10 cellular contexts compared by ENCODE assay signal in the genomic region with DNA sequence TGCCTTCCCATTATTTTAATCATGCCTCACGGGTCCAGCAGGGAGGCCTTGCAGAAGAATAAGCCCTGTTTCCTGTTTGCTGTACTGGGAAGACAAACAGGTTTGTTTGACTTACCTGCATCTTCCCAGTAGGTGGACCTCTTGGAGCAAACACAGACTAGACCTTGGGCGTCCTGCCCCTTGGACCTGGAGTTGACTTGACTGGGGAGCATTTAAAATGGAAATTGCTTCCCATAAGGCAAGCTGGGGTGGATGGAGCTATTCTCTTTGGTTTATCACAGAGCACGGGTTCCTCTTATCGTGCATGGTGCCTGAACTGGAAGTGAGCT.
DNase-seq lines count a peak whose midpoint lies in the region; ATAC-seq and TF ChIP-seq lines count a peak whose summit lies in the region.
"Had no signal": no experiment of that assay in that cellular context is flagged by ENCODE, and none has a peak within 500 bp of the region (broad histone marks: within the 10 kb centered on the region; RNA-seq: fewer than 3 reads in every experiment).

No MANE protein-coding gene starts in this region.

- H3K4me1 Mint-ChIP-seq in activated CD4-positive, alpha-beta T cell treated with anti-CD3 and anti-CD28 coated beads, Interleukin-2, amount 10 ng/mL, durations not matched to agents 7 days and 5 days, result peaks cover 8% of the 10 kb centered on the region

- POLR2A ChIA-PET in SK-N-SH (lab: Yijun Ruan, JAX), result no interaction called here
- POLR2A ChIA-PET in activated CD4-positive, alpha-beta T cell treated with anti-CD3 and anti-CD28 coated beads, Interleukin-2, amount 10 ng/mL, durations not matched to agents 7 days and 5 days (lab: Charles Lee), result no interaction called here

- H3K4me3 Mint-ChIP-seq in activated CD4-positive, alpha-beta T cell treated with anti-CD3 and anti-CD28 coated beads, Interleukin-2, amount 10 ng/mL, durations not matched to agents 7 days and 5 days, result no peak overlapping the region

- 42% methylated on average over 4 of the region's 4 CpGs for WGBS in SK-N-SH (ENCODE audit: low lambda C conversion rate)
- 10 to 14% methylated on average over 4 of the region's 4 CpGs for WGBS in body of pancreas, 2 donors
- 35% methylated on average over 4 of the region's 4 CpGs for WGBS in prostate gland

- TF ChIP-seq POLR2A in body of pancreas (IDR thresholded peaks at IDR 0.05) (no peak), prostate gland (IDR thresholded peaks at IDR 0.05) (no peak)

- no peaks in the 10 kb centered on the region for H3K27me3 ChIP-seq in SK-N-SH (ENCODE audit: insufficient read depth)
- no peaks in the 10 kb centered on the region for H3K27me3 ChIP-seq in body of pancreas
- H3K27me3 ChIP-seq in prostate gland (replicated peaks; ENCODE audit: insufficient read depth), result no peaks in the 10 kb centered on the region
- H3K27me3 ChIP-seq: gastroesophageal sphincter, vagina had no signal

- CTCF ChIA-PET in SK-N-SH (lab: Yijun Ruan, JAX), result interaction anchor here (1.2 to 1.4 kb wide), 3 partner anchors 10 to 883 kb away, joined by 3 to 6 read pairs (median 4); no protein-coding TSS in a partner anchor
- CTCF ChIA-PET in activated CD4-positive, alpha-beta T cell treated with anti-CD3 and anti-CD28 coated beads, Interleukin-2, amount 10 ng/mL, durations not matched to agents 7 days and 5 days (lab: Charles Lee), result interaction anchor here (0.6 to 2.1 kb wide), 4 partner anchors 10 to 567 kb away, joined by 3 to 8 read pairs (median 4); no protein-coding TSS in a partner anchor

- H3K9me3 Mint-ChIP-seq in activated CD4-positive, alpha-beta T cell treated with anti-CD3 and anti-CD28 coated beads, Interleukin-2, amount 10 ng/mL, durations not matched to agents 7 days and 5 days, result no peaks in the 10 kb centered on the region

- H3K27me3 Mint-ChIP-seq in activated CD4-positive, alpha-beta T cell treated with anti-CD3 and anti-CD28 coated beads, Interleukin-2, amount 10 ng/mL, durations not matched to agents 7 days and 5 days, result peaks cover 6% of the 10 kb centered on the region

- TF ChIP-seq CTCF in SK-N-SH (IDR thresholded peaks at IDR 0.05) (no peak), body of pancreas (IDR thresholded peaks at IDR 0.05) (peak in 5 of 7 experiments; percentile 12 to 68 (median 58)), prostate gland (IDR thresholded peaks at IDR 0.05) (peak in 3 of 4 experiments; percentile 41 to 66 (median 50))

- H3K27ac Mint-ChIP-seq in activated CD4-positive, alpha-beta T cell treated with anti-CD3 and anti-CD28 coated beads, Interleukin-2, amount 10 ng/mL, durations not matched to agents 7 days and 5 days, result no peak overlapping the region

- H3K27ac ChIP-seq in SK-N-SH (ENCODE audit: low read depth in 2 of 2, low read length in 1 of 2) (no peak overlapping the region), body of pancreas (peak overlapping the region in 3 of 4 donors; percentile 11 to 51 (median 49)), prostate gland (peak overlapping the region in 1 of 2 donors; percentile 57)
- H3K27ac ChIP-seq: gastroesophageal sphincter, vagina had no signal

- H3K4me2 ChIP-seq in SK-N-SH, result no peak overlapping the region

- no peak for TF ChIP-seq EP300 in SK-N-SH (IDR thresholded peaks at IDR 0.05; ENCODE audit: borderline replicate concordance in 1 of 2, low read depth in 1 of 2, low read length in 1 of 2)

- no peak for ATAC-seq in SK-N-SH treated with all-trans-retinoic acid at 6 μM for 48 hours
- ATAC-seq in body of pancreas, result peak; percentile 87
- ATAC-seq: gastroesophageal sphincter had no signal

- H3K4me1 ChIP-seq in SK-N-SH (ENCODE audit: control insufficient read depth in 1 of 2, insufficient read depth in 2 of 2, low read depth in 1 of 2, low read length in 1 of 2), result no peaks in the 10 kb centered on the region; a peak in 1 of 4 replicates
- peaks cover 18% of the 10 kb centered on the region for H3K4me1 ChIP-seq in body of pancreas
- no peaks in the 10 kb centered on the region for H3K4me1 ChIP-seq in prostate gland (replicated peaks)
- H3K4me1 ChIP-seq: gastroesophageal sphincter, vagina had no signal

- intact Hi-C loops in body of pancreas (cut with DNase I) (no loop called here), prostate gland (cut with DNase I) (no loop called here)

- no peaks in the 10 kb centered on the region for H3K36me3 Mint-ChIP-seq in activated CD4-positive, alpha-beta T cell treated with anti-CD3 and anti-CD28 coated beads, Interleukin-2, amount 10 ng/mL, durations not matched to agents 7 days and 5 days (ENCODE audit: low read depth)

- H4K20me1 ChIP-seq in SK-N-SH (ENCODE audit: insufficient read depth), result no peaks in the 10 kb centered on the region

- no peaks in the 10 kb centered on the region for H3F3A ChIP-seq in SK-N-SH (replicated peaks; ENCODE audit: insufficient read depth)

- H3K9me2 ChIP-seq in SK-N-SH, result no peaks in the 10 kb centered on the region

- no peak overlapping the region for H3K4me3 ChIP-seq in SK-N-SH (ENCODE audit: low read depth in 2 of 2, low read length in 1 of 2)
- H3K4me3 ChIP-seq in body of pancreas, result no peak overlapping the region
- H3K4me3 ChIP-seq in prostate gland, result no peak overlapping the region
- H3K4me3 ChIP-seq: gastroesophageal sphincter, vagina had no signal

- no peak overlapping the region for H3K9ac ChIP-seq in SK-N-SH

- H3K79me2 ChIP-seq in SK-N-SH (ENCODE audit: insufficient read depth), result no peaks in the 10 kb centered on the region

- peak; percentile 37 for TF ChIP-seq RAD21 in SK-N-SH (IDR thresholded peaks at IDR 0.05; ENCODE audit: low read length)

- H3K9me3 ChIP-seq in SK-N-SH, result no peaks in the 10 kb centered on the region
- no peaks in the 10 kb centered on the region for H3K9me3 ChIP-seq in body of pancreas
- no peaks in the 10 kb centered on the region for H3K9me3 ChIP-seq in prostate gland
- H3K9me3 ChIP-seq: gastroesophageal sphincter, vagina had no signal

- H3K36me3 ChIP-seq in SK-N-SH (replicated peaks in 1 of 2; ENCODE audit: control insufficient read depth in 1 of 2, insufficient read depth in 2 of 2, low read length in 1 of 2), result no peaks in the 10 kb centered on the region
- no peaks in the 10 kb centered on the region for H3K36me3 ChIP-seq in body of pancreas (replicated peaks in 1 of 2; ENCODE audit: insufficient read depth in 1 of 2, low read depth in 2 of 2)
- no peaks in the 10 kb centered on the region for H3K36me3 ChIP-seq in prostate gland
- H3K36me3 ChIP-seq: gastroesophageal sphincter, vagina had no signal

- H2AFZ ChIP-seq in SK-N-SH (ENCODE audit: low read depth), result no peak overlapping the region

- DNase-seq in SK-N-SH, result no peak
- DNase-seq in NCI-H1930 (lab: John Stamatoyannopoulos, UW), result peak; percentile 71 to 80
- peak; percentile 57 to 82 (median 76) for DNase-seq in body of pancreas
- DNase-seq in prostate gland (ENCODE audit: low spot score), result peak; percentile 77
- no peak for DNase-seq in activated CD4-positive, alpha-beta T cell treated with anti-CD3 and anti-CD28 coated beads, Interleukin-2, amount 10 ng/mL, durations not matched to agents 7 days and 5 days
- DNase-seq in germinal center (ENCODE audit: low spot score), result no peak
- no peak for DNase-seq in RKO (ENCODE audit: low spot score)

TF ChIP-seq in SK-N-SH, 30 proteins besides CTCF, POLR2A, EP300 and RAD21:
- TF ChIP-seq SIN3A (IDR thresholded peaks at IDR 0.05; ENCODE audit: borderline replicate concordance, low read depth, low read length) (no peak), SMC3 (IDR thresholded peaks at IDR 0.05; ENCODE audit: low read depth, low read length) (no peak)
- TF ChIP-seq, protein P1, sequence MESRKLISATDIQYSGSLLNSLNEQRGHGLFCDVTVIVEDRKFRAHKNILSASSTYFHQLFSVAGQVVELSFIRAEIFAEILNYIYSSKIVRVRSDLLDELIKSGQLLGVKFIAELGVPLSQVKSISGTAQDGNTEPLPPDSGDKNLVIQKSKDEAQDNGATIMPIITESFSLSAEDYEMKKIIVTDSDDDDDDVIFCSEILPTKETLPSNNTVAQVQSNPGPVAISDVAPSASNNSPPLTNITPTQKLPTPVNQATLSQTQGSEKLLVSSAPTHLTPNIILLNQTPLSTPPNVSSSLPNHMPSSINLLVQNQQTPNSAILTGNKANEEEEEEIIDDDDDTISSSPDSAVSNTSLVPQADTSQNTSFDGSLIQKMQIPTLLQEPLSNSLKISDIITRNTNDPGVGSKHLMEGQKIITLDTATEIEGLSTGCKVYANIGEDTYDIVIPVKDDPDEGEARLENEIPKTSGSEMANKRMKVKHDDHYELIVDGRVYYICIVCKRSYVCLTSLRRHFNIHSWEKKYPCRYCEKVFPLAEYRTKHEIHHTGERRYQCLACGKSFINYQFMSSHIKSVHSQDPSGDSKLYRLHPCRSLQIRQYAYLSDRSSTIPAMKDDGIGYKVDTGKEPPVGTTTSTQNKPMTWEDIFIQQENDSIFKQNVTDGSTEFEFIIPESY (IDR thresholded peaks at IDR 0.05; ENCODE audit: borderline replicate concordance, low read depth), result no peak

TF ChIP-seq in SK-N-SH treated with all-trans-retinoic acid at 6 μM for 48 hours, 23 proteins besides CTCF, POLR2A, EP300 and RAD21:
- no peak for TF ChIP-seq ZC3H10 (CRISPR knock-in tag; IDR thresholded peaks at IDR 0.05)
- TF ChIP-seq CSDC2 (CRISPR knock-in tag; IDR thresholded peaks at IDR 0.05), result no peak
- TF ChIP-seq, protein P2, sequence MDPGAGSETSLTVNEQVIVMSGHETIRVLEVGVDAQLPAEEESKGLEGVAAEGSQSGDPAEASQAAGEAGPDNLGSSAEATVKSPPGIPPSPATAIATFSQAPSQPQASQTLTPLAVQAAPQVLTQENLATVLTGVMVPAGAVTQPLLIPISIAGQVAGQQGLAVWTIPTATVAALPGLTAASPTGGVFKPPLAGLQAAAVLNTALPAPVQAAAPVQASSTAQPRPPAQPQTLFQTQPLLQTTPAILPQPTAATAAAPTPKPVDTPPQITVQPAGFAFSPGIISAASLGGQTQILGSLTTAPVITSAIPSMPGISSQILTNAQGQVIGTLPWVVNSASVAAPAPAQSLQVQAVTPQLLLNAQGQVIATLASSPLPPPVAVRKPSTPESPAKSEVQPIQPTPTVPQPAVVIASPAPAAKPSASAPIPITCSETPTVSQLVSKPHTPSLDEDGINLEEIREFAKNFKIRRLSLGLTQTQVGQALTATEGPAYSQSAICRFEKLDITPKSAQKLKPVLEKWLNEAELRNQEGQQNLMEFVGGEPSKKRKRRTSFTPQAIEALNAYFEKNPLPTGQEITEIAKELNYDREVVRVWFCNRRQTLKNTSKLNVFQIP (CRISPR knock-in tag; IDR thresholded peaks at IDR 0.05; ENCODE audit: borderline replicate concordance, low read depth), result no peak
- TF ChIP-seq ZFP30 (CRISPR knock-in tag; IDR thresholded peaks at IDR 0.05), result no peak
- no peak for TF ChIP-seq ARNTL (CRISPR knock-in tag; IDR thresholded peaks at IDR 0.05; ENCODE audit: borderline replicate concordance, low read depth)
- no peak for TF ChIP-seq OSR1 (CRISPR knock-in tag; IDR thresholded peaks at IDR 0.05)
- no peak for TF ChIP-seq GLIS3 (CRISPR knock-in tag; IDR thresholded peaks at IDR 0.05)
- TF ChIP-seq ZNF8 (CRISPR knock-in tag; IDR thresholded peaks at IDR 0.05), result no peak
- TF ChIP-seq TOX (CRISPR knock-in tag; IDR thresholded peaks at IDR 0.05; ENCODE audit: borderline replicate concordance), result no peak
- TF ChIP-seq PPARA (CRISPR knock-in tag; IDR thresholded peaks at IDR 0.05; ENCODE audit: borderline replicate concordance), result no peak
- no peak for TF ChIP-seq TCF4 (CRISPR knock-in tag; IDR thresholded peaks at IDR 0.05; ENCODE audit: borderline replicate concordance)
- no peak for TF ChIP-seq SNAI2 (CRISPR knock-in tag; IDR thresholded peaks at IDR 0.05)

Comparison
In these comparisons a context has a peak if more than half of its experiments do, and no peak if none do; other contexts are left out.
1. DNase-seq: peak in NCI-H1930 (2 of 2), body of pancreas (4 of 4) and prostate gland (single experiment); none in SK-N-SH (single experiment), activated CD4-positive, alpha-beta T cell treated with anti-CD3 and anti-CD28 coated beads, Interleukin-2, amount 10 ng/mL, durations not matched to agents 7 days and 5 days (single experiment), germinal center (single experiment) and RKO (single experiment).
2. H3K27ac ChIP-seq: peak in body of pancreas (3 of 4); none in SK-N-SH (0 of 2).